19 cellular contexts compared by ENCODE assay signal in the genomic region with DNA sequence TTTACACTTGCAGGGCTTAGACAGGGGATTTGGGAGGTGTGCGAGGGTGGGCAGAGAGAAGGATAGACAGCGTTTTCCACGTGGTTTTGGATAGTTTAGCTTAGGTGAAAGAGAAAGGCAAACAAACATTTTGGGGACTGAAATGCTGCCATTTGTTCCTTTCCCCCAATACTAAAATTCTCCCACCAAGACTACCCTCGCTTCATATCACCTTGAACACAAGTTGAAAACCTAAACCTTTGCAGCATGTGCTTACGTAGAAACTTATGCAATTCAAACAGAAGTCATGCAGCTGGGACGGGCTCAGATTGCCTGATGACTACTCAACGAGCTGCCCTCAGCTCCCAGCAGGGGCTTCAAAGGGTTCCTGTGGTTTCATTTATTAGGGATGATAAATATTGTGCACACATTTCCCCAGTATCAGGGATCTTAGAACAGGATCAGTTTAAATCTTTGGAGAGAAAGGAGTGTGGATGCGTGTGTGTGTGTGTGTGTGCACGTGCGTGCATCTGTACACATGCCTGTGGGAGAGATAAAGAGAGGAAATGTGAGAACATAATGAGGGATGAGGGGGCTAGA.
DNase-seq lines count a peak whose midpoint lies in the region; ATAC-seq and TF ChIP-seq lines count a peak whose summit lies in the region.
"Had no signal": no experiment of that assay in that cellular context is flagged by ENCODE, and none has a peak within 500 bp of the region (broad histone marks: within the 10 kb centered on the region; RNA-seq: fewer than 3 reads in every experiment).

No MANE protein-coding gene starts in this region.

- CTCF ChIA-PET in HEK293T (lab: Yijun Ruan, JAX) (interaction anchor here (0.7 to 1.2 kb wide), 3 partner anchors 9 to 65 kb away, joined by 3 to 4 read pairs (median 3); no protein-coding TSS in a partner anchor), PC-3 (lab: Charles Lee) (no interaction called here)

- TF ChIP-seq CTCF in PC-3 (conservative IDR thresholded peaks at IDR 0.05; ENCODE audit: low read depth, low read length), result no peak
- TF ChIP-seq CTCF in gastrocnemius medialis (IDR thresholded peaks at IDR 0.05 in 4 of 5, conservative IDR thresholded peaks at IDR 0.05 in 1 of 5), result no peak
- TF ChIP-seq CTCF in testis (IDR thresholded peaks at IDR 0.05), result no peak
- no peak for TF ChIP-seq CTCF in ovary (IDR thresholded peaks at IDR 0.05)

- peak overlapping the region; percentile 72 for H3K9ac ChIP-seq in PC-3 (ENCODE audit: low read length)

- TF ChIP-seq POLR2A in gastrocnemius medialis (IDR thresholded peaks at IDR 0.05) (peak in 1 of 2 donors; percentile 28), testis (IDR thresholded peaks at IDR 0.05) (no peak), ovary (IDR thresholded peaks at IDR 0.05) (no peak)

- no peaks in the 10 kb centered on the region for H3K79me2 ChIP-seq in PC-3 (ENCODE audit: low read length)

- no peaks in the 10 kb centered on the region for H3K9me2 ChIP-seq in PC-3 (replicated peaks; ENCODE audit: low read length)

- no peaks in the 10 kb centered on the region for H3F3A ChIP-seq in PC-3 (ENCODE audit: low read length, unreplicated experiment)

- POLR2A ChIA-PET in HEK293T (lab: Yijun Ruan, JAX) (interaction anchor here (1.0 to 1.6 kb wide), 2 partner anchors 17 to 24 kb away, joined by 3 read pairs; no protein-coding TSS in a partner anchor), PC-3 (lab: Charles Lee; ENCODE audit: unreplicated experiment) (interaction anchor here (0.6 to 0.7 kb wide), 2 partner anchors 43 to 80 kb away, joined by 4 read pairs; no protein-coding TSS in a partner anchor)

- H4K20me1 ChIP-seq in PC-3 (ENCODE audit: low read length), result no peaks in the 10 kb centered on the region

- no TSS peak for BruUV-seq in PC-3 (replicated peaks; lab: Mats Ljungman, UMichigan)

- H3K4me2 ChIP-seq in PC-3 (ENCODE audit: low read length), result peak overlapping the region; percentile 69

- peak; percentile 44 for ATAC-seq in PC-3
- ATAC-seq in gastrocnemius medialis, result peak; percentile 39 to 52
- ATAC-seq in GM18511 (IDR thresholded peaks at IDR 0.05; ENCODE audit: unreplicated experiment), result no peak

- TF ChIP-seq EP300 in ovary (IDR thresholded peaks at IDR 0.05), result no peak

- DNase-seq in HEK293T (ENCODE audit: extremely low spot score) (no peak), PC-3 (peak; percentile 80), epithelial cell of prostate (ENCODE audit: low read depth, low spot score) (no peak), gastrocnemius medialis (no peak), testis (no peak), ovary (no peak)
- DNase-seq: activated CD4-positive, alpha-beta T cell treated with anti-CD3 and anti-CD28 coated beads, Interleukin-2, amount 10 ng/mL, durations not matched to agents 24 days and 14 days; activated naive CD4-positive, alpha-beta T cell treated with anti-CD3 and anti-CD28 coated beads, Interleukin-2, amount 50 U/mL, for 16 hours; DMS79; hypothalamus; KBM-7; NCI-H1105; OCI-M1; stimulated activated CD4-positive, alpha-beta T cell treated with anti-CD3 and anti-CD28 coated beads, Interleukin-4, amount 100 ng/mL, for 4 hours; T-helper 9 cell had no signal

- 82 to 89% methylated on average over 10 of the region's 10 CpGs for WGBS in testis, 2 donors
- 33 to 56% (median 41%) methylated on average over 10 of the region's 10 CpGs for WGBS in ovary, 3 donors

- H3K27ac ChIP-seq in PC-3 (ENCODE audit: low read length), result peak overlapping the region; percentile 94
- peak overlapping the region; percentile 42 for H3K27ac ChIP-seq in epithelial cell of prostate
- H3K27ac ChIP-seq in gastrocnemius medialis, result peak overlapping the region in 3 of 4 donors; percentile 31 to 74 (median 74)
- H3K27ac ChIP-seq in testis, result no peak overlapping the region
- H3K27ac ChIP-seq in ovary, result no peak overlapping the region
- H3K27ac ChIP-seq: neutrophil, SJSA1, thoracic aorta had no signal

- in situ Hi-C loops in gastrocnemius medialis (cut with MboI; ENCODE audit: low sequenced_read_pairs in 4 of 4), result no loop called here

- no peaks in the 10 kb centered on the region for H3K27me3 ChIP-seq in PC-3 (ENCODE audit: low read length)
- no peaks in the 10 kb centered on the region for H3K27me3 ChIP-seq in gastrocnemius medialis
- no peaks in the 10 kb centered on the region for H3K27me3 ChIP-seq in testis
- no peaks in the 10 kb centered on the region for H3K27me3 ChIP-seq in ovary
- H3K27me3 ChIP-seq: SJSA1 had no signal

- H3K36me3 ChIP-seq in PC-3 (ENCODE audit: low read depth, low read length) (no peaks in the 10 kb centered on the region), gastrocnemius medialis (no peaks in the 10 kb centered on the region), testis (ENCODE audit: low read depth, missing control alignments) (no peaks in the 10 kb centered on the region), ovary (no peaks in the 10 kb centered on the region)
- H3K36me3 ChIP-seq: neutrophil, SJSA1, thoracic aorta had no signal

- H3K4me3 ChIP-seq in PC-3 (ENCODE audit: low read length) (0 out of 2 replicates have a peak overlapping the region, but pooled peaks have one; percentile 10), gastrocnemius medialis (no peak overlapping the region), testis (no peak overlapping the region), ovary (no peak overlapping the region)
- H3K4me3 ChIP-seq: SJSA1, thoracic aorta had no signal

- H3K9me3 ChIP-seq in PC-3 (ENCODE audit: low read length) (no peaks in the 10 kb centered on the region), gastrocnemius medialis (no peaks in the 10 kb centered on the region), testis (no peaks in the 10 kb centered on the region), ovary (no peaks in the 10 kb centered on the region)
- H3K9me3 ChIP-seq: neutrophil, SJSA1, thoracic aorta had no signal

- H2AFZ ChIP-seq in PC-3 (ENCODE audit: low read length), result no peak overlapping the region

- H3K4me1 ChIP-seq in PC-3 (ENCODE audit: insufficient read depth, low read length) (peaks cover 71% of the 10 kb centered on the region), gastrocnemius medialis (peaks cover 10 to 15% of the 10 kb centered on the region in 2 donors), testis (no peaks in the 10 kb centered on the region), ovary (ENCODE audit: insufficient read depth) (no peaks in the 10 kb centered on the region)

- intact Hi-C loops in PC-3 (cut with micrococcal nuclease) (loop anchor here (1.0 to 5.0 kb wide), 3 partner anchors 11 to 63 kb away; no protein-coding TSS in a partner anchor), gastrocnemius medialis (cut with DNase I; ENCODE audit: low total_unique reads) (no loop called here), testis (cut with DNase I; ENCODE audit: low total_unique reads) (no loop called here), ovary (cut with DNase I) (no loop called here)

TF ChIP-seq in HEK293T, 16 proteins besides CTCF, POLR2A, EP300 and RAD21:
- 0 out of 2 replicates have a peak, but pooled peaks have one; percentile 51 for TF ChIP-seq HDGF (IDR thresholded peaks at IDR 0.05; ENCODE audit: borderline replicate concordance)
- TF ChIP-seq FOXM1 (IDR thresholded peaks at IDR 0.05; ENCODE audit: borderline replicate concordance), result no peak
- no peak for TF ChIP-seq SP1 (IDR thresholded peaks at IDR 0.05)
- no peak for TF ChIP-seq FOXA1 (IDR thresholded peaks at IDR 0.05)
- 0 out of 2 replicates have a peak, but pooled peaks have one; percentile 41 for TF ChIP-seq BHLHE40 (IDR thresholded peaks at IDR 0.05; ENCODE audit: borderline replicate concordance)
- peak; percentile 74 for TF ChIP-seq L3MBTL2 (conservative IDR thresholded peaks at IDR 0.05)
- no peak for TF ChIP-seq LEF1 (IDR thresholded peaks at IDR 0.05; ENCODE audit: borderline replicate concordance)
- TF ChIP-seq ARNT (IDR thresholded peaks at IDR 0.05), result no peak
- TF ChIP-seq FOXK2 (IDR thresholded peaks at IDR 0.05), result no peak
- no peak for TF ChIP-seq ELF4 (IDR thresholded peaks at IDR 0.05)
- TF ChIP-seq SUZ12 (IDR thresholded peaks at IDR 0.05), result no peak
- TF ChIP-seq NFRKB (IDR thresholded peaks at IDR 0.05), result no peak
- TF ChIP-seq TARDBP (IDR thresholded peaks at IDR 0.05), result no peak
- TF ChIP-seq ZNF384 (IDR thresholded peaks at IDR 0.05), result no peak
- no peak for TF ChIP-seq CTBP1 (IDR thresholded peaks at IDR 0.05; ENCODE audit: borderline replicate concordance)
- TF ChIP-seq PKNOX1 (IDR thresholded peaks at IDR 0.05), result no peak

Comparison
In these comparisons a context has a peak if more than half of its experiments do, and no peak if none do; other contexts are left out.
1. H3K27ac ChIP-seq: peak in PC-3 (single experiment), epithelial cell of prostate (single experiment) and gastrocnemius medialis (3 of 4); none in testis (0 of 2) and ovary (0 of 2).